Comparison of ENCODE assay signal across 15 cellular contexts in genomic region chr10:96850113-96850512, GRCh38. TPM values are rescaled to one million over a fixed set of nuclear protein-coding genes. Genes with fewer than 3 reads are reported as not detected.
DNase-seq lines count a peak whose midpoint lies in the region; ATAC-seq and TF ChIP-seq lines count a peak whose summit lies in the region.
"Had no signal": no experiment of that assay in that cellular context is flagged by ENCODE, and none has a peak within 500 bp of the region (broad histone marks: within the 10 kb centered on the region; RNA-seq: fewer than 3 reads in every experiment).

No MANE protein-coding gene starts in this region.

- no peaks in the 10 kb centered on the region for H3K27me3 ChIP-seq in GM23248 (replicated peaks; ENCODE audit: insufficient read depth)
- H3K27me3 ChIP-seq in RWPE2 (ENCODE audit: insufficient read depth, poor library complexity, severe bottlenecking), result no peaks in the 10 kb centered on the region
- no peaks in the 10 kb centered on the region for H3K27me3 ChIP-seq in esophagus muscularis mucosa
- no peaks in the 10 kb centered on the region for H3K27me3 ChIP-seq in sigmoid colon

- 0 out of 2 replicates have a peak overlapping the region, but pooled peaks have one; percentile 35 for H3K9ac ChIP-seq in GM23248

- TF ChIP-seq CTCF in RWPE2 (IDR thresholded peaks at IDR 0.05; ENCODE audit: poor library complexity, severe bottlenecking), result no peak
- TF ChIP-seq CTCF in esophagus muscularis mucosa (IDR thresholded peaks at IDR 0.05), result no peak
- no peak for TF ChIP-seq CTCF in sigmoid colon (IDR thresholded peaks at IDR 0.05)

- TF ChIP-seq POLR2A in esophagus muscularis mucosa (IDR thresholded peaks at IDR 0.05; ENCODE audit: low read depth), result no peak
- TF ChIP-seq POLR2A in sigmoid colon (IDR thresholded peaks at IDR 0.05), result no peak

- in situ Hi-C loops in GM23248 (cut with MboI), result no loop called here

- 94 to 98% methylated on average over 5 of the region's 5 CpGs for WGBS in GM23248 (ENCODE audit: low coverage in 1 of 2, low lambda C conversion rate in 2 of 2, missing lambda C conversion rate in 2 of 2), 2 experiments
- whole genome bisulfite sequencing in esophagus muscularis mucosa, result 95% methylated on average over 5 of the region's 5 CpGs
- 97 to 98% methylated on average over 5 of the region's 5 CpGs for WGBS in sigmoid colon, 2 donors

- H3K4me2 ChIP-seq in GM23248 (ENCODE audit: unreplicated experiment), result no peak overlapping the region

- no peaks in the 10 kb centered on the region for H3K9me3 ChIP-seq in GM23248 (ENCODE audit: low read depth)
- no peaks in the 10 kb centered on the region for H3K9me3 ChIP-seq in RWPE2 (ENCODE audit: severe bottlenecking)
- H3K9me3 ChIP-seq in esophagus muscularis mucosa, result no peaks in the 10 kb centered on the region
- no peaks in the 10 kb centered on the region for H3K9me3 ChIP-seq in sigmoid colon

- H3K4me1 ChIP-seq in GM23248 (ENCODE audit: insufficient read depth) (peaks cover 33% of the 10 kb centered on the region), RWPE2 (ENCODE audit: insufficient read depth, poor library complexity, severe bottlenecking) (peaks cover 35% of the 10 kb centered on the region), esophagus muscularis mucosa (peaks cover 26 to 61% (median 46%) of the 10 kb centered on the region in 4 donors), sigmoid colon (peaks cover 0 to 35% (median 20%) of the 10 kb centered on the region in 4 donors)

- H3K36me3 ChIP-seq in GM23248 (ENCODE audit: low read depth) (no peaks in the 10 kb centered on the region), RWPE2 (ENCODE audit: low read depth) (0 out of 2 replicates have a peak, but pooled peaks cover 2% of the 10 kb centered on the region), esophagus muscularis mucosa (no peaks in the 10 kb centered on the region), sigmoid colon (no peaks in the 10 kb centered on the region)

- no peak overlapping the region for H2AFZ ChIP-seq in GM23248

- peaks cover 46% of the 10 kb centered on the region for H3F3A ChIP-seq in GM23248 (ENCODE audit: insufficient read depth)

- H3K27ac ChIP-seq in GM23248 (peak overlapping the region; percentile 84), RWPE2 (ENCODE audit: poor library complexity, severe bottlenecking) (peak overlapping the region; percentile 50), esophagus muscularis mucosa (replicated peaks in 1 of 4) (peak overlapping the region; percentile 26 to 71 (median 58)), sigmoid colon (peak overlapping the region in 3 of 4 donors; percentile 44 to 60 (median 56))
- H3K27ac ChIP-seq: C4-2B had no signal

- ATAC-seq in RWPE2 (ENCODE audit: low read depth) (no peak), HG03469 (IDR thresholded peaks at IDR 0.05; ENCODE audit: unreplicated experiment) (no peak)
- ATAC-seq: K562 had no signal

- H3K79me2 ChIP-seq in GM23248 (ENCODE audit: insufficient read depth), result peaks cover 93% of the 10 kb centered on the region

- H3K4me3 ChIP-seq in GM23248 (no peak overlapping the region), RWPE2 (ENCODE audit: severe bottlenecking) (no peak overlapping the region), esophagus muscularis mucosa (no peak overlapping the region), sigmoid colon (no peak overlapping the region)
- H3K4me3 ChIP-seq: K562 had no signal

- DNase-seq in GM23248 (no peak), RWPE2 (ENCODE audit: low spot score) (no peak), esophagus muscularis mucosa (ENCODE audit: extremely low spot score) (no peak), sigmoid colon (no peak), GM19240 (ENCODE audit: insufficient read length, low spot score) (no peak), NK-92 (lab: John Stamatoyannopoulos, UW; ENCODE audit: unreplicated experiment) (no peak)
- DNase-seq: AML-193, DND-41, H9, NCI-H1694 treated with DMSO at 0.1 percent for 48 hours, NCI-H2107, NCI-H510A treated with DMSO at 0.1 percent for 48 hours had no signal

- H3K9me2 ChIP-seq in GM23248 (ENCODE audit: insufficient read depth), result no peaks in the 10 kb centered on the region

- TF ChIP-seq EP300 in esophagus muscularis mucosa (IDR thresholded peaks at IDR 0.05) (no peak), sigmoid colon (IDR thresholded peaks at IDR 0.05) (no peak)

- H4K20me1 ChIP-seq in GM23248 (ENCODE audit: insufficient read depth), result peaks cover 20% of the 10 kb centered on the region; the same call in 1 of the 2 replicates

- intact Hi-C loops in esophagus muscularis mucosa (cut with DNase I), result loop anchor here (5.0 kb wide), 1 partner anchor 57 kb away; no protein-coding TSS in a partner anchor
- intact Hi-C loops in sigmoid colon (cut with DNase I), result no loop called here

RNA-seq across cellular contexts. Expression of gene LCOR, which starts 18.0 kb away (rescaled TPM):
- total RNA-seq in GM23248 (2014; rRNA removed; shearing (Covaris generic)), result 9.1 and 12.9 TPM in 2 replicates
- 9.4 and 14.8 TPM in 2 replicates for polyA plus RNA-seq in GM23248 (2016; fragmentation: Nextera tagmentation; extraction: Ambion mirVana)
- 10 to 100 TPM; 23.1 to 43.2 (median 29.4) TPM for total RNA-seq in esophagus muscularis mucosa
- total RNA-seq in sigmoid colon, result 100 to 1,000 TPM in 1 of 4 donors, 10 to 100 TPM in 3; 19.6 to 270 (median 23.6) TPM
- 10 to 100 TPM in 2 of 3 donors, 1 to 10 TPM in 1; 8.4 to 12.2 (median 10.4) TPM for polyA plus RNA-seq in sigmoid colon
